ENCODE assay signal across 8 cellular contexts in the genomic region with DNA sequence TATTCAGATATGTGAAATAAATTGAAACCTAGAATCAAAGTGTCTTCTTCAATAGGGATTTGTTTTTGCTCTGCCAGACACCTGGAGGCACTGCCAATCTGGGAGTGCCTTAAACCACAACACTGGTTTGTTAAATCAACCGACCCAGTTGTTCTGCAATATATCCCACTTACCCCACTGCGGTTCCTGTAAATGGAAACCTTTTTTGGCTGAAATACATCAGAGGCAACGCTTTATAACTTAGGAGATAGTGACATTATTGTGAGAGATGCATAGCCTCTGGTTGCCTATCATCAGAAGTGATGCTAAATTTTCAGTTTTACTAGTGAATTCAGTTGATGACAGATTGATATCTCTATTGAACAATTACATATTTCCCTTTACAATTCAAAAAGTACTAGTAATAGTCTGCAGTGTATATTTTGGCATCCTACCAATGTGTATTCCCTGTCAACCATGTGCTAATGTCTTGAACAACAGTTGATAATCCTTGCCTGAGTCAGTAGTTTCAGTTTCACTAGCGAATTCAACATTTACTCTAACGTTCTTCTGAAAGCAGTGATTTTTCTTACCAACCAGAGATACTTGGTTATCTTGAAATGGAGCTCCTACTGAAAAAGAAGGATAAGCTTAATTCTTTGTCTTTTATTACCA. TPM values are rescaled to one million over a fixed set of nuclear protein-coding genes. Genes with fewer than 3 reads are reported as not detected.
DNase-seq lines count a peak whose midpoint lies in the region; ATAC-seq and TF ChIP-seq lines count a peak whose summit lies in the region.

No MANE protein-coding gene starts in this region.

- intact Hi-C loops in esophagus muscularis mucosa (cut with DNase I) (no loop called here), sigmoid colon (cut with DNase I) (no loop called here)

- H3K27ac ChIP-seq in esophagus muscularis mucosa (replicated peaks in 1 of 4) (peak overlapping the region; percentile 53 to 79 (median 72)), sigmoid colon (peak overlapping the region; percentile 57 to 75 (median 72))

- no peak for TF ChIP-seq POLR2A in esophagus muscularis mucosa (IDR thresholded peaks at IDR 0.05; ENCODE audit: low read depth)
- TF ChIP-seq POLR2A in sigmoid colon (IDR thresholded peaks at IDR 0.05) = no peak

- DNase-seq in NCI-H2029 treated with DMSO at 0.1 percent for 48 hours (lab: John Stamatoyannopoulos, UW) (peak; percentile 45), NCI-H2029 (lab: John Stamatoyannopoulos, UW) (no peak), RPMI8226 (peak; percentile 74), esophagus muscularis mucosa (ENCODE audit: extremely low spot score) (no peak), sigmoid colon (no peak), GM10266 (ENCODE audit: extremely low spot score) (no peak)
- no peak for DNase-seq in activated effector memory CD4-positive, alpha-beta T cell treated with anti-CD3 and anti-CD28 coated beads, Interleukin-2, amount 50 U/mL, for 16 hours

- H3K4me1 ChIP-seq in esophagus muscularis mucosa (peaks cover 6 to 39% (median 21%) of the 10 kb centered on the region in 4 donors), sigmoid colon (peaks cover 0 to 29% (median 11%) of the 10 kb centered on the region in 4 donors)

- TF ChIP-seq EP300 in esophagus muscularis mucosa (IDR thresholded peaks at IDR 0.05) (no peak), sigmoid colon (IDR thresholded peaks at IDR 0.05) (no peak)

- H3K36me3 ChIP-seq in esophagus muscularis mucosa = peaks cover 0 to 6% (median 1%) of the 10 kb centered on the region in 4 donors
- H3K36me3 ChIP-seq in sigmoid colon = no peaks in the 10 kb centered on the region

- H3K9me3 ChIP-seq in esophagus muscularis mucosa (no peaks in the 10 kb centered on the region), sigmoid colon (no peaks in the 10 kb centered on the region)

- 30% methylated on average over 5 of the region's 5 CpGs for WGBS in esophagus muscularis mucosa
- WGBS in sigmoid colon, 2 donors = 12 to 25% methylated on average over 5 of the region's 5 CpGs

- no peak for TF ChIP-seq CTCF in esophagus muscularis mucosa (IDR thresholded peaks at IDR 0.05)
- TF ChIP-seq CTCF in sigmoid colon (IDR thresholded peaks at IDR 0.05) = no peak
- TF ChIP-seq CTCF in GM10266 (IDR thresholded peaks at IDR 0.05; ENCODE audit: control insufficient read depth, insufficient read depth, low read depth, missing control alignments) = no peak

- H3K27me3 ChIP-seq in esophagus muscularis mucosa (no peaks in the 10 kb centered on the region), sigmoid colon (no peaks in the 10 kb centered on the region)

- no peak for ATAC-seq in HG02852 (IDR thresholded peaks at IDR 0.05; ENCODE audit: unreplicated experiment)

- H3K4me3 ChIP-seq in esophagus muscularis mucosa (peak overlapping the region; percentile 35 to 41 (median 39)), sigmoid colon (peak overlapping the region in 3 of 4 donors; percentile 27 to 34 (median 32))

RNA-seq across cellular contexts. Expression of gene PPP2R5C, which starts 30.5 kb away (rescaled TPM):
- total RNA-seq in esophagus muscularis mucosa (100 to 1,000 TPM; 103 to 142 (median 131) TPM), sigmoid colon (100 to 1,000 TPM; 115 to 175 (median 147) TPM)
- polyA plus RNA-seq in sigmoid colon = 100 to 1,000 TPM in 2 of 3 donors, 10 to 100 TPM in 1; 90.2 to 133 (median 123) TPM

Comparison
In these comparisons a context has a peak if more than half of its experiments do, and no peak if none do; other contexts are left out.
1. DNase-seq: peak in NCI-H2029 treated with DMSO at 0.1 percent for 48 hours (single experiment) and RPMI8226 (single experiment); none in NCI-H2029 (single experiment), esophagus muscularis mucosa (single experiment), sigmoid colon (single experiment), activated effector memory CD4-positive, alpha-beta T cell treated with anti-CD3 and anti-CD28 coated beads, Interleukin-2, amount 50 U/mL, for 16 hours (single experiment) and GM10266 (single experiment).